In the genomic region with DNA sequence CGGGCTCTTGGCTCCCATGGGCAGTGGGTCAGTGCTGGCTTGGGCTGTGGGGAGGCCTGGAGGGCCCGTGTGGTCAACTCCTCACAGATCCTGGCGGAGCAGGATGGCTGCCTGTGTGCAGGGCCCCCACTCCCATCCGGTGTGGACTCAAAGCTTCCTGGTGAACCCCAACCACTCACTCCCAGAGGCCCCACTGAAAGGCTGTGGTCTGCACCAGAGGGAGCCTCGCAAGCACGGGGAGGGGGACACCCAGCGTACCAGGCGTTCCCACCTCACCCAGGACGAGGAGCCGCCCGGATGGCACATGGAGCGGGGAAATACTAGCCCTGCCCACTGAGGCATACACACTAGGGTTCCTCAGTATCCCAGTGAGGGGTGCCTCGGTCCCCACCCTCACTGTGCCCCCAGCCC, we compare ENCODE assay signal across 15 cellular contexts.
DNase-seq lines count a peak whose midpoint lies in the region; ATAC-seq, FAIRE-seq and TF ChIP-seq lines count a peak whose summit lies in the region.
"Had no signal": no experiment of that assay in that cellular context is flagged by ENCODE, and none has a peak within 500 bp of the region (broad histone marks: within the 10 kb centered on the region; RNA-seq: fewer than 3 reads in every experiment).

No MANE protein-coding gene starts in this region.

- no peak overlapping the region for H3K4me2 ChIP-seq in osteoblast (ENCODE audit: insufficient read depth, low read length)
- H3K4me2 ChIP-seq: BLaER1 treated with 17β-estradiol and CSF1 and Interleukin-3, amounts not matched to agents 10 nM and 100 nM had no signal

- no peak overlapping the region for H3K9ac ChIP-seq in kidney (ENCODE audit: low read length in 2 of 2)
- H3K9ac ChIP-seq: BLaER1 treated with 17β-estradiol and CSF1 and Interleukin-3, amounts not matched to agents 10 nM and 100 nM had no signal

- H4K20me1 ChIP-seq in osteoblast (ENCODE audit: insufficient read depth, low read length): no peaks in the 10 kb centered on the region

- peaks cover 0 to 7% of the 10 kb centered on the region in 2 donors for H3K9me3 ChIP-seq in kidney (ENCODE audit: control insufficient read depth in 1 of 2, low read length in 2 of 2)
- H3K9me3 ChIP-seq in osteoblast (ENCODE audit: low read depth, low read length): peaks cover 2% of the 10 kb centered on the region
- H3K9me3 ChIP-seq in aorta (ENCODE audit: control insufficient read depth, low read length): no peaks in the 10 kb centered on the region
- H3K9me3 ChIP-seq: HAP-1 had no signal

- no peaks in the 10 kb centered on the region for H3K4me1 ChIP-seq in kidney (ENCODE audit: control insufficient read depth in 1 of 2, insufficient read depth in 1 of 2, low read depth in 1 of 2, low read length in 2 of 2)
- H3K4me1 ChIP-seq in osteoblast (ENCODE audit: insufficient read depth, low read length): no peaks in the 10 kb centered on the region
- no peaks in the 10 kb centered on the region for H3K4me1 ChIP-seq in aorta (ENCODE audit: control insufficient read depth in 1 of 2, insufficient read depth in 2 of 2, low read length in 2 of 2)
- H3K4me1 ChIP-seq: HAP-1 had no signal

- ATAC-seq in Right ventricle myocardium superior (ENCODE audit: poor library complexity) (no peak), left cardiac atrium (no peak), aorta (ENCODE audit: low FRiP score) (no peak)

- TF ChIP-seq POLR2A in erythroblast (IDR thresholded peaks at IDR 0.05; ENCODE audit: low read length): no peak

- H3K4me3 ChIP-seq in kidney (ENCODE audit: low read length in 2 of 2): no peak overlapping the region
- H3K4me3 ChIP-seq in osteoblast (ENCODE audit: insufficient read depth, low read length): no peak overlapping the region
- no peak overlapping the region for H3K4me3 ChIP-seq in aorta (ENCODE audit: low read length in 2 of 2)
- H3K4me3 ChIP-seq: BLaER1 treated with 17β-estradiol and CSF1 and Interleukin-3, amounts not matched to agents 10 nM and 100 nM; HAP-1 had no signal

- FAIRE-seq in kidney (lab: Jason Lieb, UNC): no peak
- FAIRE-seq: H1 had no signal

- no peaks in the 10 kb centered on the region for H3K79me2 ChIP-seq in osteoblast (ENCODE audit: insufficient read depth, low read length)

- TF ChIP-seq CTCF in kidney (IDR thresholded peaks at IDR 0.05; ENCODE audit: borderline replicate concordance, extremely low read depth, insufficient read depth) (no peak), osteoblast (IDR thresholded peaks at IDR 0.05; ENCODE audit: extremely low read depth, low read depth, low read length) (no peak)

- H3K27me3 ChIP-seq in osteoblast (ENCODE audit: insufficient read depth, low read length): peaks cover 8% of the 10 kb centered on the region
- H3K27me3 ChIP-seq in aorta (ENCODE audit: control insufficient read depth in 1 of 2, insufficient read depth in 2 of 2, low read length in 1 of 2): no peaks in the 10 kb centered on the region

- H3K36me3 ChIP-seq in kidney (ENCODE audit: control insufficient read depth in 1 of 2, insufficient read depth in 2 of 2, low read length in 2 of 2) (no peaks in the 10 kb centered on the region), osteoblast (ENCODE audit: insufficient read depth, low read length) (no peaks in the 10 kb centered on the region), aorta (ENCODE audit: control insufficient read depth in 1 of 2, insufficient read depth in 2 of 2, low read length in 1 of 2) (no peaks in the 10 kb centered on the region)
- H3K36me3 ChIP-seq: BLaER1 treated with 17β-estradiol and CSF1 and Interleukin-3, amounts not matched to agents 10 nM and 100 nM; HAP-1 had no signal

- H3K27ac ChIP-seq in kidney (ENCODE audit: low read depth in 2 of 2, low read length in 2 of 2) (no peak overlapping the region), osteoblast (ENCODE audit: low read depth, low read length) (no peak overlapping the region), aorta (ENCODE audit: low read depth in 1 of 2, low read length in 2 of 2) (no peak overlapping the region)
- H3K27ac ChIP-seq: BLaER1 treated with 17β-estradiol and CSF1 and Interleukin-3, amounts not matched to agents 10 nM and 100 nM; HL-60 had no signal

- WGBS in aorta, 2 donors: 89 to 90% methylated on average over 13 of the region's 13 CpGs

- intact Hi-C loops in Right ventricle myocardium superior (cut with DNase I): no loop called here
- intact Hi-C loops in left cardiac atrium (cut with DNase I): no loop called here
- intact Hi-C loops in kidney (cut with DNase I): no loop called here
- intact Hi-C loops in aorta (cut with DNase I): no loop called here

- H2AFZ ChIP-seq in osteoblast (ENCODE audit: low read length): no peak overlapping the region

- DNase-seq in Right ventricle myocardium superior: peak; percentile 26
- DNase-seq in left cardiac atrium: no peak
- peak; percentile 60 for DNase-seq in kidney
- peak; percentile 56 for DNase-seq in osteoblast (ENCODE audit: insufficient read length, low spot score, missing footprints)
- peak; percentile 26 to 61 for DNase-seq in aorta
- DNase-seq in NCI-H748 (lab: John Stamatoyannopoulos, UW; ENCODE audit: unreplicated experiment): no peak
- no peak for DNase-seq in erythroblast (lab: John Stamatoyannopoulos, UW)
- DNase-seq: ACHN; CD4-positive, CD25-positive, alpha-beta regulatory T cell; DMS53; HFFc6 had no signal

Comparison
In these comparisons a context has a peak if more than half of its experiments do, and no peak if none do; other contexts are left out.
1. DNase-seq: peak in Right ventricle myocardium superior (single experiment), kidney (single experiment), osteoblast (single experiment) and aorta (2 of 2); none in left cardiac atrium (single experiment), NCI-H748 (single experiment) and erythroblast (0 of 2).